Comparison of ENCODE assay signal across 1 cellular context in genomic region chr14:72975776-72976175, GRCh38.
TF ChIP-seq lines count a peak whose summit lies in the region.

No MANE protein-coding gene starts in this region.

TF ChIP-seq in GM12878, 131 proteins besides CTCF, POLR2A, EP300 and RAD21 (continued from another document):
- TF ChIP-seq TCF3 (IDR thresholded peaks at IDR 0.05; ENCODE audit: borderline replicate concordance, insufficient read depth, low read depth, low read length) (no peak), SMC3 (IDR thresholded peaks at IDR 0.05; ENCODE audit: borderline replicate concordance, low read length) (no peak), CREM (IDR thresholded peaks at IDR 0.05; ENCODE audit: low read depth) (no peak)
- TF ChIP-seq, protein P1, sequence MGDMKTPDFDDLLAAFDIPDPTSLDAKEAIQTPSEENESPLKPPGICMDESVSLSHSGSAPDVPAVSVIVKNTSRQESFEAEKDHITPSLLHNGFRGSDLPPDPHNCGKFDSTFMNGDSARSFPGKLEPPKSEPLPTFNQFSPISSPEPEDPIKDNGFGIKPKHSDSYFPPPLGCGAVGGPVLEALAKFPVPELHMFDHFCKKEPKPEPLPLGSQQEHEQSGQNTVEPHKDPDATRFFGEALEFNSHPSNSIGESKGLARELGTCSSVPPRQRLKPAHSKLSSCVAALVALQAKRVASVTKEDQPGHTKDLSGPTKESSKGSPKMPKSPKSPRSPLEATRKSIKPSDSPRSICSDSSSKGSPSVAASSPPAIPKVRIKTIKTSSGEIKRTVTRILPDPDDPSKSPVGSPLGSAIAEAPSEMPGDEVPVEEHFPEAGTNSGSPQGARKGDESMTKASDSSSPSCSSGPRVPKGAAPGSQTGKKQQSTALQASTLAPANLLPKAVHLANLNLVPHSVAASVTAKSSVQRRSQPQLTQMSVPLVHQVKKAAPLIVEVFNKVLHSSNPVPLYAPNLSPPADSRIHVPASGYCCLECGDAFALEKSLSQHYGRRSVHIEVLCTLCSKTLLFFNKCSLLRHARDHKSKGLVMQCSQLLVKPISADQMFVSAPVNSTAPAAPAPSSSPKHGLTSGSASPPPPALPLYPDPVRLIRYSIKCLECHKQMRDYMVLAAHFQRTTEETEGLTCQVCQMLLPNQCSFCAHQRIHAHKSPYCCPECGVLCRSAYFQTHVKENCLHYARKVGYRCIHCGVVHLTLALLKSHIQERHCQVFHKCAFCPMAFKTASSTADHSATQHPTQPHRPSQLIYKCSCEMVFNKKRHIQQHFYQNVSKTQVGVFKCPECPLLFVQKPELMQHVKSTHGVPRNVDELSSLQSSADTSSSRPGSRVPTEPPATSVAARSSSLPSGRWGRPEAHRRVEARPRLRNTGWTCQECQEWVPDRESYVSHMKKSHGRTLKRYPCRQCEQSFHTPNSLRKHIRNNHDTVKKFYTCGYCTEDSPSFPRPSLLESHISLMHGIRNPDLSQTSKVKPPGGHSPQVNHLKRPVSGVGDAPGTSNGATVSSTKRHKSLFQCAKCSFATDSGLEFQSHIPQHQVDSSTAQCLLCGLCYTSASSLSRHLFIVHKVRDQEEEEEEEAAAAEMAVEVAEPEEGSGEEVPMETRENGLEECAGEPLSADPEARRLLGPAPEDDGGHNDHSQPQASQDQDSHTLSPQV (IDR thresholded peaks at IDR 0.05): no peak
